ENCODE assay signal across 17 cellular contexts in genomic region chr22:40008726-40009125, GRCh38. TPM values are rescaled to one million over a fixed set of nuclear protein-coding genes. Genes with fewer than 3 reads are reported as not detected.
DNase-seq lines count a peak whose midpoint lies in the region; ATAC-seq and TF ChIP-seq lines count a peak whose summit lies in the region.
"Had no signal": no experiment of that assay in that cellular context is flagged by ENCODE, and none has a peak within 500 bp of the region (broad histone marks: within the 10 kb centered on the region; RNA-seq: fewer than 3 reads in every experiment).

No MANE protein-coding gene starts in this region.

- H4K91ac ChIP-seq in neuronal stem cell (ENCODE audit: low read depth, low read length, poor library complexity) = no peak overlapping the region

- no peak overlapping the region for H2BK15ac ChIP-seq in neuronal stem cell (ENCODE audit: low read length)

- H3K9ac ChIP-seq in neuronal stem cell (ENCODE audit: low read depth, low read length, poor library complexity) = no peak overlapping the region

- peak; percentile 90 for DNase-seq in NCI-H69 (lab: John Stamatoyannopoulos, UW)
- DNase-seq in neuronal stem cell (ENCODE audit: low spot score) = no peak
- DNase-seq in HPDE6-E6E7 (ENCODE audit: extremely low spot score) = no peak
- no peak for DNase-seq in naive thymus-derived CD8-positive, alpha-beta T cell
- no peak for DNase-seq in thyroid gland
- DNase-seq: activated CD4-positive, alpha-beta T cell treated with anti-CD3 and anti-CD28 coated beads for 48 hours; activated T-cell treated with anti-CD3 and anti-CD28 coated beads, Interleukin-2, amount 50 U/mL, for 4 hours; CD4-positive, alpha-beta memory T cell; cerebellar nuclear complex; NCI-H1105; stimulated activated CD4-positive, alpha-beta T cell treated with anti-CD3 and anti-CD28 coated beads, Interleukin-2, amount 100 ng/mL, for 24 hours; stimulated activated CD8-positive, alpha-beta memory T cell treated with anti-CD3 and anti-CD28 coated beads, Interleukin-4, amount 100 ng/mL, for 48 hours; tibial artery had no signal

- H3K14ac ChIP-seq in neuronal stem cell (ENCODE audit: low read length) = no peak overlapping the region

- H3K4me1 Mint-ChIP-seq in naive thymus-derived CD8-positive, alpha-beta T cell = peaks cover 6 to 24% (median 19%) of the 10 kb centered on the region in 4 donors

- H3K4me2 ChIP-seq in neuronal stem cell (ENCODE audit: insufficient read depth, low read length, poor library complexity, severe bottlenecking) = no peak overlapping the region

- no peak overlapping the region for H3K4ac ChIP-seq in neuronal stem cell (ENCODE audit: low read length)

- H2BK12ac ChIP-seq in neuronal stem cell (ENCODE audit: low read length) = peak overlapping the region; percentile 58

- H3K23ac ChIP-seq in neuronal stem cell (ENCODE audit: low read depth, low read length, poor library complexity) = no peak overlapping the region

- H3K36me3 ChIP-seq in HEK293 (ENCODE audit: control insufficient read depth in 2 of 2, insufficient read depth in 1 of 2, low read length in 2 of 2) (no peaks in the 10 kb centered on the region), esophagus (ENCODE audit: control insufficient read depth in 2 of 2, insufficient read depth in 2 of 2, low read length in 1 of 2) (no peaks in the 10 kb centered on the region), neuronal stem cell (replicated peaks in 1 of 2; ENCODE audit: control insufficient read depth in 2 of 2, insufficient read depth in 2 of 2, low read length in 2 of 2) (no peaks in the 10 kb centered on the region), thyroid gland (no peaks in the 10 kb centered on the region)
- H3K36me3 ChIP-seq: Peyer's patch, tibial artery had no signal

- no peak overlapping the region for H2BK120ac ChIP-seq in neuronal stem cell (ENCODE audit: low read depth, low read length)

- peak overlapping the region; percentile 19 for H2AFZ ChIP-seq in neuronal stem cell (ENCODE audit: low read length)

- H3K27ac ChIP-seq in HEK293 (ENCODE audit: extremely low read depth, low read depth, low read length) = no peak overlapping the region
- H3K27ac ChIP-seq in esophagus (ENCODE audit: low read depth in 2 of 2, low read length in 1 of 2) = peak overlapping the region; percentile 61 to 77
- peak overlapping the region; percentile 57 for H3K27ac ChIP-seq in neuronal stem cell (replicated peaks; ENCODE audit: low read length)
- no peak overlapping the region for H3K27ac ChIP-seq in thyroid gland
- H3K27ac ChIP-seq: tibial artery had no signal

- H3K9me3 ChIP-seq in HEK293 (ENCODE audit: control insufficient read depth, insufficient read depth, low read depth, low read length) = no peaks in the 10 kb centered on the region
- no peaks in the 10 kb centered on the region for H3K9me3 ChIP-seq in esophagus (ENCODE audit: control insufficient read depth in 2 of 2, insufficient read depth in 1 of 2, low read depth in 1 of 2, low read length in 1 of 2)
- peaks cover 0 to 2% of the 10 kb centered on the region in 2 donors for H3K9me3 ChIP-seq in neuronal stem cell (replicated peaks in 1 of 2; ENCODE audit: control insufficient read depth in 2 of 2, insufficient read depth in 1 of 2, low read depth in 1 of 2, low read length in 2 of 2)
- no peaks in the 10 kb centered on the region for H3K9me3 ChIP-seq in thyroid gland
- H3K9me3 ChIP-seq: Peyer's patch, tibial artery had no signal

- peak overlapping the region; percentile 91 for H3K18ac ChIP-seq in neuronal stem cell (ENCODE audit: low read length)

- WGBS in esophagus, 2 donors = 52 to 53% methylated on average over 6 of the region's 6 CpGs
- no CpG with 5 or more reads among the region's 6 CpGs for WGBS in neuronal stem cell (ENCODE audit: extremely low coverage in 2 of 2, insufficient read length in 2 of 2, insufficient replicate concordance in 1 of 2), 2 donors
- WGBS in thyroid gland, 2 donors = 79 to 85% methylated on average over 6 of the region's 6 CpGs

- H3K4me3 ChIP-seq in HEK293 (ENCODE audit: low read depth, low read length) (no peak overlapping the region), esophagus (ENCODE audit: low read depth in 1 of 2, low read length in 2 of 2) (no peak overlapping the region), neuronal stem cell (ENCODE audit: low read length in 2 of 2) (no peak overlapping the region), thyroid gland (replicated peaks in 1 of 3) (no peak overlapping the region)
- H3K4me3 ChIP-seq: Peyer's patch, tibial artery had no signal

- no peak for TF ChIP-seq CTCF in HEK293 (tag by site-specific recombination; IDR thresholded peaks at IDR 0.05)
- no peak for TF ChIP-seq CTCF in thyroid gland (IDR thresholded peaks at IDR 0.05)

- no peaks in the 10 kb centered on the region for H3K27me3 ChIP-seq in esophagus (ENCODE audit: control insufficient read depth in 1 of 2, insufficient read depth in 2 of 2, low read length in 2 of 2)
- H3K27me3 ChIP-seq in neuronal stem cell (ENCODE audit: control insufficient read depth in 3 of 3, insufficient read depth in 3 of 3, low read depth in 1 of 3, low read length in 3 of 3) = peaks cover 0 to 33% (median 0%) of the 10 kb centered on the region in 3 experiments
- no peaks in the 10 kb centered on the region for H3K27me3 ChIP-seq in thyroid gland
- H3K27me3 ChIP-seq: Peyer's patch had no signal

- H2AK5ac ChIP-seq in neuronal stem cell (ENCODE audit: low read depth, low read length) = peak overlapping the region; percentile 52

- TF ChIP-seq POLR2A in thyroid gland (IDR thresholded peaks at IDR 0.05) = no peak

- no peak overlapping the region for H4K8ac ChIP-seq in neuronal stem cell (ENCODE audit: low read depth, low read length)

- intact Hi-C loops in thyroid gland (cut with DNase I) = no loop called here

- H3K4me1 ChIP-seq in HEK293 (ENCODE audit: control insufficient read depth, insufficient read depth, low read length) = no peaks in the 10 kb centered on the region
- H3K4me1 ChIP-seq in esophagus (ENCODE audit: control insufficient read depth in 2 of 2, insufficient read depth in 2 of 2, low read length in 1 of 2) = peaks cover 0 to 19% of the 10 kb centered on the region in 2 donors
- H3K4me1 ChIP-seq in neuronal stem cell (ENCODE audit: control insufficient read depth in 2 of 2, insufficient read depth in 1 of 2, low read depth in 1 of 2, low read length in 2 of 2) = peaks cover 12 to 27% of the 10 kb centered on the region in 2 donors
- peaks cover 33 to 51% of the 10 kb centered on the region in 2 donors for H3K4me1 ChIP-seq in thyroid gland

- H3K79me1 ChIP-seq in neuronal stem cell (ENCODE audit: low read depth, low read length) = no peaks in the 10 kb centered on the region

- CTCF ChIA-PET in HEK293 (lab: Yijun Ruan, JAX) = interaction anchor here (1.0 to 1.9 kb wide), 3 partner anchors 16 to 474 kb away, joined by 4 to 9 read pairs (median 4); no protein-coding TSS in a partner anchor

- H2BK5ac ChIP-seq in neuronal stem cell (ENCODE audit: low read length) = no peak overlapping the region

- H3K27ac Mint-ChIP-seq in naive thymus-derived CD8-positive, alpha-beta T cell = peak overlapping the region in 1 of 10 donors; percentile 69
- H3K27ac Mint-ChIP-seq: CD4-positive, alpha-beta memory T cell had no signal

- no peaks in the 10 kb centered on the region for H3K9me3 Mint-ChIP-seq in naive thymus-derived CD8-positive, alpha-beta T cell
- H3K9me3 Mint-ChIP-seq: activated T-cell treated with anti-CD3 and anti-CD28 coated beads, Interleukin-2, amount 50 U/mL, for 4 hours; CD4-positive, alpha-beta memory T cell had no signal

- H3K4me3 Mint-ChIP-seq in naive thymus-derived CD8-positive, alpha-beta T cell = peak overlapping the region in 4 of 10 donors; percentile 20 to 73 (median 34)
- H3K4me3 Mint-ChIP-seq: activated T-cell treated with anti-CD3 and anti-CD28 coated beads, Interleukin-2, amount 50 U/mL, for 4 hours had no signal

- POLR2A ChIA-PET in HEK293 (lab: Yijun Ruan, JAX) = interaction anchor here (1.4 kb wide), 1 partner anchor 35 kb away, joined by 5 read pairs; no protein-coding TSS in a partner anchor
- POLR2A ChIA-PET in naive thymus-derived CD8-positive, alpha-beta T cell (lab: Charles Lee) = interaction anchor here (1.2 to 2.1 kb wide), 4 partner anchors 8 to 474 kb away, joined by 3 to 5 read pairs (median 4); no protein-coding TSS in a partner anchor

- H3K36me3 Mint-ChIP-seq in naive thymus-derived CD8-positive, alpha-beta T cell = no peaks in the 10 kb centered on the region
- H3K36me3 Mint-ChIP-seq: CD4-positive, alpha-beta memory T cell had no signal

- no peak for ATAC-seq in naive thymus-derived CD8-positive, alpha-beta T cell
- ATAC-seq: activated T-cell treated with anti-CD3 and anti-CD28 coated beads, Interleukin-2, amount 50 U/mL, for 4 hours had no signal

- peaks cover 0 to 18% (median 4%) of the 10 kb centered on the region in 5 donors for H3K27me3 Mint-ChIP-seq in naive thymus-derived CD8-positive, alpha-beta T cell

RNA-seq across cellular contexts. Expression of gene FAM83F, which starts 14.0 kb away (rescaled TPM):
- polyA plus RNA-seq in esophagus = 10 to 100 TPM in 1 of 2 donors, 1 to 10 TPM in 1; 8.6 to 12.9 TPM
- polyA plus RNA-seq in neuronal stem cell (2013, experiment 1 of 2) = 0.03 TPM
- polyA plus RNA-seq in neuronal stem cell (2013, experiment 2 of 2) = 0.04 TPM
- total RNA-seq in naive thymus-derived CD8-positive, alpha-beta T cell = 1 to 10 TPM in 1 of 2 experiments, under 1 TPM in 1; 0.41 to 1.2 TPM
- under 1 TPM in 2 of 3 donors, not detected in 1; 0.01 to 0.02 TPM for polyA plus RNA-seq in naive thymus-derived CD8-positive, alpha-beta T cell
- 10 to 100 TPM; 19.2 to 35.6 (median 26.1) TPM for total RNA-seq in thyroid gland
- total RNA-seq: myocyte had no signal
- polyA plus RNA-seq: CD4-positive, alpha-beta memory T cell had no signal

RNA-seq across cellular contexts. Expression of gene TMA7B, which starts 48.5 kb away (rescaled TPM):
- polyA plus RNA-seq in esophagus = under 1 TPM in 1 of 2 donors, not detected in 1; 0.14 TPM
- polyA plus RNA-seq in neuronal stem cell (2013, experiment 1 of 2) = not detected
- not detected for polyA plus RNA-seq in neuronal stem cell (2013, experiment 2 of 2)
- total RNA-seq in naive thymus-derived CD8-positive, alpha-beta T cell = 10 to 100 TPM; 11.8 to 14.2 TPM
- polyA plus RNA-seq in naive thymus-derived CD8-positive, alpha-beta T cell = 1 to 10 TPM; 1.5 to 3.5 (median 2.8) TPM
- total RNA-seq in thyroid gland = under 1 TPM in 1 of 4 donors, not detected in 3; 0.59 TPM
- total RNA-seq: myocyte, Peyer's patch had no signal

Comparison
In these comparisons a context has a peak if more than half of its experiments do, and no peak if none do; other contexts are left out.
1. H3K27ac ChIP-seq: peak in esophagus (2 of 2) and neuronal stem cell (single experiment); none in HEK293 (single experiment) and thyroid gland (0 of 3).
2. RNA of gene FAM83F, which starts 14.0 kb away (total RNA-seq): 19.2 to 35.6 TPM in thyroid gland; 0.41 to 1.2 TPM in naive thymus-derived CD8-positive, alpha-beta T cell; every median in the first group is over 4 times any median in the second.
3. RNA of gene TMA7B, which starts 48.5 kb away (total RNA-seq): 11.8 to 14.2 TPM in naive thymus-derived CD8-positive, alpha-beta T cell; 0.59 TPM in thyroid gland; every median in the first group is over 4 times any median in the second.